ENCODE assay signal across 20 cellular contexts in the genomic region with DNA sequence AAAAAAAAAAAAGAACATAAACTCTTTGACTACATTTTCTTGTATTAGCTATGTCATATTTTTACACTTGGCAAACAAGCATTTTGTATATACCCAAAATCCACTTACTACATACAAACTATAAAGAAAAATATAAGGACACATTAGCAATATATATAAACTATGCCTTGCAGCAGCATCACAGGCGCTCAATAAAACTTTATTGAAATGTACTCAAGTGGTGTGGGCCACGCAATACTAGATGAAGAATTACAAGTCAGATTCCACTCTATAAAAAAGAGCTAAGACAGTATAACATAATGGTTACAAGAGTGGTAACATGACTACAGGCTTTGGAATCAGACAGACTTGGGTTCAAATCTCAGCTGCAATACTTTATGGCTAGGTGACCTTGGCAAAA.
"Had no signal": no experiment of that assay in that cellular context is flagged by ENCODE, and none has a peak within 500 bp of the region (broad histone marks: within the 10 kb centered on the region; RNA-seq: fewer than 3 reads in every experiment).

No MANE protein-coding gene starts in this region.

- H3K9me3 ChIP-seq: neutrophil, suprapubic skin had no signal

- ATAC-seq: activated T-cell treated with anti-CD3 and anti-CD28 coated beads, Interleukin-2, amount 50 U/mL, for 72 hours; stimulated activated naive CD8-positive, alpha-beta T cell treated with anti-CD3 and anti-CD28 coated beads, Interleukin-15, Interleukin-2, amounts not matched to agents 100 U/mL and 50 U/mL, for 24 hours had no signal

- H3K27ac ChIP-seq: neutrophil, suprapubic skin had no signal

- H3K27me3 ChIP-seq: neutrophil, suprapubic skin had no signal

- H3K9me3 Mint-ChIP-seq: activated B cell treated with CpG ODN at 0.5 μM for 24 hours; activated CD4-positive, alpha-beta T cell treated with anti-CD3 and anti-CD28 coated beads, Interleukin-2, amount 10 ng/mL, durations not matched to agents 24 days and 14 days; activated T-cell treated with anti-CD3 and anti-CD28 coated beads, Interleukin-2, amount 50 U/mL, for 72 hours; dendritic cell treated with granulocyte-macrophage colony-stimulating factor and Interleukin-4, amounts not matched to agents 40 ng/mL and 50 ng/mL, for 4 days; immature natural killer cell; type B pancreatic cell had no signal

- H3K27ac Mint-ChIP-seq: activated B cell treated with CpG ODN at 0.5 μM for 24 hours; dendritic cell treated with granulocyte-macrophage colony-stimulating factor and Interleukin-4, amounts not matched to agents 40 ng/mL and 50 ng/mL, for 4 days; type B pancreatic cell had no signal

- H3K27me3 Mint-ChIP-seq: activated B cell treated with CpG ODN at 0.5 μM for 24 hours; activated CD4-positive, alpha-beta T cell treated with anti-CD3 and anti-CD28 coated beads, Interleukin-2, amount 10 ng/mL, durations not matched to agents 24 days and 14 days; activated naive CD8-positive, alpha-beta T cell; dendritic cell treated with granulocyte-macrophage colony-stimulating factor and Interleukin-4, amounts not matched to agents 40 ng/mL and 50 ng/mL, for 4 days; type B pancreatic cell had no signal

- DNase-seq: activated B cell treated with CpG ODN at 0.5 μM for 24 hours; activated CD4-positive, alpha-beta T cell treated with anti-CD3 and anti-CD28 coated beads, Interleukin-2, amount 10 ng/mL, durations not matched to agents 24 days and 14 days; activated CD8-positive, alpha-beta memory T cell treated with anti-CD3 and anti-CD28 coated beads, Interleukin-2, amount 50 U/mL, for 48 hours; activated gamma-delta T cell; activated T-cell treated with anti-CD3 and anti-CD28 coated beads, Interleukin-2, amount 50 U/mL, for 72 hours; effector memory CD4-positive, alpha-beta T cell; foreskin melanocyte; head of caudate nucleus; immature natural killer cell; mesendoderm; stimulated activated CD4-positive, alpha-beta T cell treated with anti-CD3 and anti-CD28 coated beads, Interleukin-4, amount 100 ng/mL, for 24 hours; stimulated activated CD8-positive, alpha-beta memory T cell treated with anti-CD3 and anti-CD28 coated beads, Interleukin-4, amount 100 ng/mL, for 48 hours; stimulated activated naive CD8-positive, alpha-beta T cell treated with anti-CD3 and anti-CD28 coated beads, Interleukin-15, Interleukin-2, amounts not matched to agents 100 U/mL and 50 U/mL, for 24 hours; T-helper 2 cell had no signal

- H3K4me3 Mint-ChIP-seq: activated B cell treated with CpG ODN at 0.5 μM for 24 hours; activated CD4-positive, alpha-beta T cell treated with anti-CD3 and anti-CD28 coated beads, Interleukin-2, amount 10 ng/mL, durations not matched to agents 24 days and 14 days; dendritic cell treated with granulocyte-macrophage colony-stimulating factor and Interleukin-4, amounts not matched to agents 40 ng/mL and 50 ng/mL, for 4 days; immature natural killer cell had no signal

- H3K4me3 ChIP-seq: skin epidermis, suprapubic skin had no signal
